In genomic region chr11:111562692-111563389, GRCh38 we compare ENCODE assay signal across 23 cellular contexts. TPM values are rescaled to one million over a fixed set of nuclear protein-coding genes. Genes with fewer than 3 reads are reported as not detected.
DNase-seq lines count a peak whose midpoint lies in the region; ATAC-seq, FAIRE-seq and TF ChIP-seq lines count a peak whose summit lies in the region.
"Had no signal": no experiment of that assay in that cellular context is flagged by ENCODE, and none has a peak within 500 bp of the region (broad histone marks: within the 10 kb centered on the region; RNA-seq: fewer than 3 reads in every experiment).

No MANE protein-coding gene starts in this region.

- no peak for ATAC-seq in IMR-90 (ENCODE audit: low read depth)
- ATAC-seq in HG03175 (IDR thresholded peaks at IDR 0.05; ENCODE audit: unreplicated experiment): no peak
- ATAC-seq in natural killer cell treated with Interleukin-12 subunit alpha and Interleukin-12 subunit beta and Interleukin-15 and Interleukin-18, amount 100 ng/mL, for 72 hours: no peak
- ATAC-seq: natural killer cell, sciatic nerve had no signal

- no peak for FAIRE-seq in GM12891 (lab: Jason Lieb, UNC)

- H3K27ac ChIP-seq in IMR-90 (ENCODE audit: insufficient read depth, low read length) (peak overlapping the region; percentile 66), WERI-Rb-1 (no peak overlapping the region)
- H3K27ac ChIP-seq: stomach, tibial artery had no signal

- peak overlapping the region; percentile 63; the same call in 1 of the 2 replicates for H3K18ac ChIP-seq in IMR-90 (ENCODE audit: low read depth, low read length)

- H3K4me3 Mint-ChIP-seq in nephron progenitor cell: no peak overlapping the region
- no peak overlapping the region for H3K4me3 Mint-ChIP-seq in natural killer cell treated with Interleukin-12 subunit alpha and Interleukin-12 subunit beta and Interleukin-15 and Interleukin-18, amount 100 ng/mL, for 72 hours
- H3K4me3 Mint-ChIP-seq: activated naive CD8-positive, alpha-beta T cell; CD14-positive monocyte; central memory CD8-positive, alpha-beta T cell; natural killer cell had no signal

- H3K36me3 Mint-ChIP-seq in nephron progenitor cell (ENCODE audit: low read depth): no peaks in the 10 kb centered on the region
- H3K36me3 Mint-ChIP-seq in natural killer cell treated with Interleukin-12 subunit alpha and Interleukin-12 subunit beta and Interleukin-15 and Interleukin-18, amount 100 ng/mL, for 72 hours: no peaks in the 10 kb centered on the region
- H3K36me3 Mint-ChIP-seq: CD14-positive monocyte, natural killer cell had no signal

- H2BK5ac ChIP-seq in IMR-90 (ENCODE audit: low read depth, low read length, poor library complexity, severe bottlenecking): peak overlapping the region; percentile 98

- H3K36me3 ChIP-seq in IMR-90 (ENCODE audit: control insufficient read depth, insufficient read depth, low read length) (peaks cover 26% of the 10 kb centered on the region), adipocyte (ENCODE audit: control insufficient read depth, insufficient read depth, low read length, severe bottlenecking) (peaks cover 4% of the 10 kb centered on the region), WERI-Rb-1 (no peaks in the 10 kb centered on the region)

- H2BK20ac ChIP-seq in IMR-90 (ENCODE audit: low read depth, low read length): peak overlapping the region; percentile 78

- H3K4ac ChIP-seq in IMR-90 (ENCODE audit: low read depth, low read length): peak overlapping the region; percentile 62

- H2BK15ac ChIP-seq in IMR-90 (ENCODE audit: low read depth, low read length): peak overlapping the region; percentile 50; the same call in 1 of the 3 replicates

- no TSS peak for BruUV-seq in IMR-90 (replicated peaks; lab: Mats Ljungman, UMichigan)

- H3K79me1 ChIP-seq in IMR-90 (ENCODE audit: low read depth in 1 of 2, low read length in 2 of 2): peaks cover 6 to 26% of the 10 kb centered on the region in 2 experiments

- peak overlapping the region; percentile 94 for H2BK120ac ChIP-seq in IMR-90 (ENCODE audit: low read depth, low read length)

- H3K23ac ChIP-seq in IMR-90 (ENCODE audit: low read depth, low read length): peak overlapping the region; percentile 67; the same call in 1 of the 2 replicates

- POLR2A ChIA-PET in IMR-90 (lab: Charles Lee; ENCODE audit: unreplicated experiment): no interaction called here

- no peak for DNase-seq in GM12891 (ENCODE audit: insufficient read length, low spot score)
- DNase-seq in IMR-90: no peak
- DNase-seq in adipocyte (ENCODE audit: low read depth): no peak
- no peak for DNase-seq in nephron progenitor cell
- DNase-seq in WERI-Rb-1: no peak
- DNase-seq in DMS153 treated with DMSO at 0.1 percent for 48 hours (lab: John Stamatoyannopoulos, UW; ENCODE audit: unreplicated experiment): no peak
- no peak for DNase-seq in natural killer cell treated with Interleukin-12 subunit alpha and Interleukin-12 subunit beta and Interleukin-15 and Interleukin-18, amount 100 ng/mL, for 72 hours (ENCODE audit: low spot score)
- DNase-seq: activated CD4-positive, alpha-beta T cell treated with anti-CD3 and anti-CD28 coated beads, Interleukin-2, amount 50 U/mL, for 4 hours; activated CD4-positive, CD25-positive, alpha-beta regulatory T cell; activated CD8-positive, alpha-beta memory T cell treated with anti-CD3 and anti-CD28 coated beads, Interleukin-2, amount 50 U/mL, for 48 hours; dorsolateral prefrontal cortex; KBM-7; natural killer cell; NCI-H1694 treated with DMSO at 0.1 percent for 48 hours; NCI-H69; stomach; tibial artery had no signal

- intact Hi-C loops in IMR-90 (cut with micrococcal nuclease): no loop called here

- no CpG with 5 or more reads among the region's 10 CpGs for WGBS in IMR-90 (ENCODE audit: extremely low coverage in 2 of 2, insufficient read length in 1 of 2), 2 experiments

- H3K9me3 ChIP-seq in IMR-90 (ENCODE audit: control insufficient read depth, insufficient read depth, low read length) (no peaks in the 10 kb centered on the region), adipocyte (ENCODE audit: control insufficient read depth, low read length) (no peaks in the 10 kb centered on the region), WERI-Rb-1 (ENCODE audit: severe bottlenecking) (no peaks in the 10 kb centered on the region)
- H3K9me3 ChIP-seq: stomach, tibial artery had no signal

- H3K4me3 ChIP-seq in IMR-90 (ENCODE audit: insufficient read depth, low read depth, low read length) (no peak overlapping the region), adipocyte (ENCODE audit: low read length) (no peak overlapping the region), WERI-Rb-1 (ENCODE audit: low read depth, low read length) (no peak overlapping the region)
- H3K4me3 ChIP-seq: dorsolateral prefrontal cortex, stomach, tibial artery had no signal

- in situ Hi-C loops in IMR-90 (cut with MboI; ENCODE audit: low sequenced_read_pairs): no loop called here

- H3K14ac ChIP-seq in IMR-90 (replicated peaks; ENCODE audit: low read depth, low read length): peak overlapping the region; percentile 88

- H4K20me1 ChIP-seq in IMR-90 (ENCODE audit: insufficient read depth, low read length): 0 out of 2 replicates have a peak, but pooled peaks cover 3% of the 10 kb centered on the region

- TF ChIP-seq RAD21 in IMR-90 (IDR thresholded peaks at IDR 0.05; ENCODE audit: low read length): no peak

- H3K56ac ChIP-seq in IMR-90 (ENCODE audit: extremely low read depth, insufficient read depth, low read length): peak overlapping the region; percentile 52; the same call in 1 of the 2 replicates

- H3K4me1 Mint-ChIP-seq in nephron progenitor cell: peaks cover 9% of the 10 kb centered on the region
- H3K4me1 Mint-ChIP-seq in natural killer cell treated with Interleukin-12 subunit alpha and Interleukin-12 subunit beta and Interleukin-15 and Interleukin-18, amount 100 ng/mL, for 72 hours (ENCODE audit: low read depth in 2 of 2): no peaks in the 10 kb centered on the region
- H3K4me1 Mint-ChIP-seq: central memory CD8-positive, alpha-beta T cell; natural killer cell had no signal

- no peaks in the 10 kb centered on the region for H3K9me3 Mint-ChIP-seq in nephron progenitor cell
- no peaks in the 10 kb centered on the region for H3K9me3 Mint-ChIP-seq in natural killer cell treated with Interleukin-12 subunit alpha and Interleukin-12 subunit beta and Interleukin-15 and Interleukin-18, amount 100 ng/mL, for 72 hours
- H3K9me3 Mint-ChIP-seq: activated T-helper 2 cell treated with anti-CD3 and anti-CD28 coated beads, Interferon-gamma antibody, Interleukin-2, Interleukin-4, amounts not matched to agents 10 μg/mL and 5 μg/mL and 100 μg/mL, durations not matched to agents 14 hours and 24 hours and 36 hours; CD14-positive monocyte; central memory CD8-positive, alpha-beta T cell; natural killer cell had no signal

- H3K4me1 ChIP-seq in IMR-90 (ENCODE audit: control insufficient read depth, insufficient read depth, low read length): peaks cover 28% of the 10 kb centered on the region
- H3K4me1 ChIP-seq in adipocyte (ENCODE audit: control insufficient read depth, insufficient read depth, low read length): peaks cover 35% of the 10 kb centered on the region

- H4K5ac ChIP-seq in IMR-90 (ENCODE audit: low read depth, low read length): 0 out of 2 replicates have a peak overlapping the region, but pooled peaks have one; percentile 15

- no peak overlapping the region for H2AK9ac ChIP-seq in IMR-90 (replicated peaks; ENCODE audit: low read depth, low read length, poor library complexity)

- H3K4me2 ChIP-seq in IMR-90 (ENCODE audit: low read depth, low read length): no peak overlapping the region

- H3K9me1 ChIP-seq in IMR-90 (ENCODE audit: insufficient read depth, low read length): peaks cover 15% of the 10 kb centered on the region

- H3K27me3 Mint-ChIP-seq in nephron progenitor cell (ENCODE audit: low read depth, poor library complexity): peaks cover 4% of the 10 kb centered on the region
- no peaks in the 10 kb centered on the region for H3K27me3 Mint-ChIP-seq in natural killer cell treated with Interleukin-12 subunit alpha and Interleukin-12 subunit beta and Interleukin-15 and Interleukin-18, amount 100 ng/mL, for 72 hours
- H3K27me3 Mint-ChIP-seq: activated naive CD8-positive, alpha-beta T cell; central memory CD8-positive, alpha-beta T cell had no signal

- peak overlapping the region; percentile 54; the same call in 1 of the 2 replicates for H2AK5ac ChIP-seq in IMR-90 (ENCODE audit: low read depth, low read length)

- TF ChIP-seq POLR2A in GM12891 (IDR thresholded peaks at IDR 0.05; ENCODE audit: low read depth, low read length): no peak
- no peak for TF ChIP-seq POLR2A in IMR-90 (IDR thresholded peaks at IDR 0.05; ENCODE audit: low read depth, low read length)

- TF ChIP-seq CTCF in IMR-90 (conservative IDR thresholded peaks at IDR 0.05; ENCODE audit: low read depth, low read length): no peak
- no peak for TF ChIP-seq CTCF in nephron progenitor cell (IDR thresholded peaks at IDR 0.05)
- no peak for TF ChIP-seq CTCF in WERI-Rb-1 (IDR thresholded peaks at IDR 0.05; ENCODE audit: low read depth, low read length)

- H2AFZ ChIP-seq in IMR-90 (replicated peaks; ENCODE audit: low read length, poor library complexity): no peak overlapping the region

- CTCF ChIA-PET in IMR-90 (lab: Yijun Ruan, JAX): interaction anchor here (1.4 kb wide), 1 partner anchor 279 kb away, joined by 3 read pairs; no protein-coding TSS in a partner anchor

- peak overlapping the region; percentile 19; the same call in 1 of the 2 replicates for H3K9ac ChIP-seq in IMR-90 (ENCODE audit: low read depth, low read length)
- peak overlapping the region; percentile 32 for H3K9ac ChIP-seq in adipocyte (ENCODE audit: low read length)

- H4K8ac ChIP-seq in IMR-90 (ENCODE audit: low read depth in 2 of 2, low read length in 2 of 2): peak overlapping the region; percentile 33 to 46

- dilution Hi-C loops in IMR-90 (cut with HindIII; ENCODE audit: low sequenced_read_pairs, unreplicated experiment): no loop called here

- no peaks in the 10 kb centered on the region for H3K27me3 ChIP-seq in IMR-90 (ENCODE audit: control insufficient read depth, insufficient read depth, low read length)
- no peaks in the 10 kb centered on the region for H3K27me3 ChIP-seq in adipocyte (replicated peaks; ENCODE audit: control insufficient read depth, insufficient read depth, low read length)
- no peaks in the 10 kb centered on the region for H3K27me3 ChIP-seq in WERI-Rb-1 (ENCODE audit: insufficient read depth, low read depth, severe bottlenecking)
- H3K27me3 ChIP-seq: dorsolateral prefrontal cortex, stomach, tibial artery had no signal

- H4K91ac ChIP-seq in IMR-90 (ENCODE audit: insufficient read depth, low read depth, low read length): peak overlapping the region; percentile 68

- peak overlapping the region; percentile 19 for H3K27ac Mint-ChIP-seq in nephron progenitor cell
- no peak overlapping the region for H3K27ac Mint-ChIP-seq in natural killer cell treated with Interleukin-12 subunit alpha and Interleukin-12 subunit beta and Interleukin-15 and Interleukin-18, amount 100 ng/mL, for 72 hours
- H3K27ac Mint-ChIP-seq: activated naive CD8-positive, alpha-beta T cell; activated T-helper 2 cell treated with anti-CD3 and anti-CD28 coated beads, Interferon-gamma antibody, Interleukin-2, Interleukin-4, amounts not matched to agents 10 μg/mL and 5 μg/mL and 100 μg/mL, durations not matched to agents 14 hours and 24 hours and 36 hours; CD14-positive monocyte; natural killer cell had no signal

RNA-seq across cellular contexts. Expression of gene LAYN, which starts 22.3 kb away (rescaled TPM):
- polyA plus RNA-seq in GM12891 (2012; ENCODE audit: low read depth, missing spikeins): 0.60 TPM
- total RNA-seq in IMR-90 (2012; rRNA removed): 92.5 and 111 TPM in 2 replicates
- polyA plus RNA-seq in IMR-90 (2012; rRNA removed): 95.1 and 118 TPM in 2 replicates
- 61.2 and 104 TPM in 2 replicates for polyA plus RNA-seq in IMR-90 (2012; cell fraction: cytosol; rRNA removed)
- 36.6 and 148 TPM in 2 replicates for polyA plus RNA-seq in IMR-90 (2012; cell fraction: nucleus; rRNA removed; ENCODE audit: low replicate concordance)
- under 1 TPM; 0.52 to 0.67 TPM for total RNA-seq in natural killer cell treated with Interleukin-12 subunit alpha and Interleukin-12 subunit beta and Interleukin-15 and Interleukin-18, amount 100 ng/mL, for 72 hours
- polyA plus RNA-seq: CD14-positive monocyte had no signal

RNA-seq across cellular contexts. Expression of gene SIK2, which starts 39.4 kb away (rescaled TPM):
- 3.7 TPM for polyA plus RNA-seq in GM12891 (2012; ENCODE audit: low read depth, missing spikeins)
- total RNA-seq in IMR-90 (2012; rRNA removed): 7.9 and 8.6 TPM in 2 replicates
- 10.2 and 10.4 TPM in 2 replicates for polyA plus RNA-seq in IMR-90 (2012; rRNA removed)
- polyA plus RNA-seq in IMR-90 (2012; cell fraction: cytosol; rRNA removed): 4.8 and 7.8 TPM in 2 replicates
- polyA plus RNA-seq in IMR-90 (2012; cell fraction: nucleus; rRNA removed; ENCODE audit: low replicate concordance): 16.3 and 21.9 TPM in 2 replicates
- total RNA-seq in natural killer cell treated with Interleukin-12 subunit alpha and Interleukin-12 subunit beta and Interleukin-15 and Interleukin-18, amount 100 ng/mL, for 72 hours: 1 to 10 TPM; 8.1 to 8.8 TPM

RNA-seq across cellular contexts. Expression of gene HOATZ, which starts 48.3 kb away (rescaled TPM):
- not detected for polyA plus RNA-seq in GM12891 (2012; ENCODE audit: low read depth, missing spikeins)
- not detected in 2 replicates for total RNA-seq in IMR-90 (2012; rRNA removed)
- polyA plus RNA-seq in IMR-90 (2012; rRNA removed): not detected in 2 replicates
- not detected in 2 replicates for polyA plus RNA-seq in IMR-90 (2012; cell fraction: cytosol; rRNA removed)
- polyA plus RNA-seq in IMR-90 (2012; cell fraction: nucleus; rRNA removed; ENCODE audit: low replicate concordance): not detected in 2 replicates
- total RNA-seq in natural killer cell treated with Interleukin-12 subunit alpha and Interleukin-12 subunit beta and Interleukin-15 and Interleukin-18, amount 100 ng/mL, for 72 hours: not detected
- total RNA-seq: activated T-helper 2 cell treated with anti-CD3 and anti-CD28 coated beads, Interferon-gamma antibody, Interleukin-2, Interleukin-4, amounts not matched to agents 10 μg/mL and 5 μg/mL and 100 μg/mL, durations not matched to agents 14 hours and 24 hours and 36 hours; natural killer cell; sciatic nerve; stomach had no signal
- polyA plus RNA-seq: CD14-positive monocyte had no signal

RNA-seq across cellular contexts. Expression of gene BTG4, which starts 50.7 kb away (rescaled TPM):
- not detected for polyA plus RNA-seq in GM12891 (2012; ENCODE audit: low read depth, missing spikeins)
- not detected in 2 replicates for total RNA-seq in IMR-90 (2012; rRNA removed)
- polyA plus RNA-seq in IMR-90 (2012; rRNA removed): not detected in 2 replicates
- polyA plus RNA-seq in IMR-90 (2012; cell fraction: cytosol; rRNA removed): not detected in 2 replicates
- polyA plus RNA-seq in IMR-90 (2012; cell fraction: nucleus; rRNA removed; ENCODE audit: low replicate concordance): not detected in 2 replicates
- not detected for total RNA-seq in natural killer cell treated with Interleukin-12 subunit alpha and Interleukin-12 subunit beta and Interleukin-15 and Interleukin-18, amount 100 ng/mL, for 72 hours
- total RNA-seq: activated T-helper 2 cell treated with anti-CD3 and anti-CD28 coated beads, Interferon-gamma antibody, Interleukin-2, Interleukin-4, amounts not matched to agents 10 μg/mL and 5 μg/mL and 100 μg/mL, durations not matched to agents 14 hours and 24 hours and 36 hours; natural killer cell; sciatic nerve; stomach had no signal
- polyA plus RNA-seq: CD14-positive monocyte, stomach had no signal

Comparison
In these comparisons a context has a peak if more than half of its experiments do, and no peak if none do; other contexts are left out.
1. RNA of gene LAYN, which starts 22.3 kb away (total RNA-seq): 92.5 to 111 TPM in IMR-90; 0.52 to 0.67 TPM in natural killer cell treated with Interleukin-12 subunit alpha and Interleukin-12 subunit beta and Interleukin-15 and Interleukin-18, amount 100 ng/mL, for 72 hours; every median in the first group is over 10 times any median in the second.